ENCODE assay signal across 20 cellular contexts in the genomic region with DNA sequence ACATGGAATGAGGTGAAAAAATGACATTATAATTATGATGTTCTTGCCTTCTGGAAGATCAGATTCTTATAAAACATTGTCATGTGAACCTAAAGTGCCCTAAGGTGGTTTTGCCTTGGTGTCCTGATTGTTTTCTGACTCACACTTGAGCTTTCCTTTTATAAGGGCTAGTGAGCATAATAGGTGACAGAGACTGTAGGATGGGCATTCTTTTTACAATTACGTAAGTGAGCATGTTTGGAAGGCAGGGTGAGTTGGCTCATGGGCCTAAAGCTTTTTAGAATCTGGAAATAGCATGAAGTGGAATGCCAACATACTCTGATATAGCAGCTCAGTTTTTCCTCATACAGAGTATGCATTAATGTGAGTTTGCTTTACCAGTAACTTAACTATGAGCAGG. TPM values are rescaled to one million over a fixed set of nuclear protein-coding genes. Genes with fewer than 3 reads are reported as not detected.
DNase-seq lines count a peak whose midpoint lies in the region; ATAC-seq and TF ChIP-seq lines count a peak whose summit lies in the region.
"Had no signal": no experiment of that assay in that cellular context is flagged by ENCODE, and none has a peak within 500 bp of the region (broad histone marks: within the 10 kb centered on the region; RNA-seq: fewer than 3 reads in every experiment).

No MANE protein-coding gene starts in this region.

- no TSS peak for BruUV-seq in mammary epithelial cell (replicated peaks; lab: Mats Ljungman, UMichigan)

- dilution Hi-C loops in mammary epithelial cell (cut with HindIII; ENCODE audit: low sequenced_read_pairs) = no loop called here

- H3K9ac ChIP-seq in mammary epithelial cell (ENCODE audit: insufficient read depth, low read length) = no peak overlapping the region

- H3K27ac ChIP-seq in mammary epithelial cell (ENCODE audit: insufficient read depth, low read depth, low read length) (no peak overlapping the region), left ventricle myocardium inferior (replicated peaks) (peak overlapping the region; percentile 41)

- no peaks in the 10 kb centered on the region for H3K9me3 ChIP-seq in mammary epithelial cell (replicated peaks; ENCODE audit: insufficient read depth, low read length)
- H3K9me3 ChIP-seq in left ventricle myocardium inferior (replicated peaks) = peaks cover 6% of the 10 kb centered on the region

- WGBS in mammary epithelial cell (ENCODE audit: low coverage, missing lambda C conversion rate) = 25% methylated on average over 1 of the region's 1 CpG

- no peak overlapping the region for H2AFZ ChIP-seq in mammary epithelial cell (ENCODE audit: low read depth, low read length)

- H4K20me1 ChIP-seq in mammary epithelial cell (ENCODE audit: insufficient read depth, low read length) = no peaks in the 10 kb centered on the region

- H3K4me3 ChIP-seq in mammary epithelial cell (replicated peaks in 1 of 3; ENCODE audit: insufficient read depth in 1 of 3, low read depth in 2 of 3, low read length in 3 of 3) = no peak overlapping the region
- no peak overlapping the region for H3K4me3 ChIP-seq in left ventricle myocardium inferior

- CTCF ChIA-PET in mammary epithelial cell (lab: Charles Lee; ENCODE audit: low non-redundant PET) = no interaction called here

- no peak overlapping the region for H3K4me2 ChIP-seq in mammary epithelial cell (ENCODE audit: insufficient read depth, low read depth, low read length)

- ATAC-seq in HG03139 (IDR thresholded peaks at IDR 0.05; ENCODE audit: unreplicated experiment) = no peak
- ATAC-seq: left lobe of liver; stimulated activated naive CD8-positive, alpha-beta T cell treated with anti-CD3 and anti-CD28 coated beads, Interleukin-15, amount 100 ng/mL, for 72 hours had no signal

- H3K4me1 ChIP-seq in mammary epithelial cell (ENCODE audit: insufficient read depth, low read length) (peaks cover 12% of the 10 kb centered on the region), left ventricle myocardium inferior (peaks cover 30% of the 10 kb centered on the region)

- H3K79me2 ChIP-seq in mammary epithelial cell (ENCODE audit: insufficient read depth, low read length) = peaks cover 33% of the 10 kb centered on the region

- intact Hi-C loops in mammary epithelial cell (cut with micrococcal nuclease) (no loop called here), left ventricle myocardium inferior (cut with micrococcal nuclease) (no loop called here)

- TF ChIP-seq CTCF in mammary epithelial cell (conservative IDR thresholded peaks at IDR 0.05 in 1 of 2, IDR thresholded peaks at IDR 0.05 in 1 of 2; ENCODE audit: extremely low read depth in 1 of 2, insufficient read depth in 1 of 2, low read depth in 1 of 2, low read length in 2 of 2) (no peak), left ventricle myocardium inferior (IDR thresholded peaks at IDR 0.05; ENCODE audit: borderline replicate concordance) (no peak)

- no peaks in the 10 kb centered on the region for H3K27me3 ChIP-seq in mammary epithelial cell (ENCODE audit: insufficient read depth, low read length)
- no peaks in the 10 kb centered on the region for H3K27me3 ChIP-seq in left ventricle myocardium inferior (ENCODE audit: low read depth)

- DNase-seq in AG08395 (ENCODE audit: low spot score) (peak; percentile 25), HPDE6-E6E7 (ENCODE audit: extremely low spot score) (peak; percentile 35), mammary epithelial cell (peak; percentile 76), left ventricle myocardium inferior (no peak), NCI-H2227 (lab: John Stamatoyannopoulos, UW; ENCODE audit: unreplicated experiment) (no peak), cortex of kidney (lab: John Stamatoyannopoulos, UW) (no peak), T-helper 9 cell (no peak)
- DNase-seq: activated CD4-positive, alpha-beta T cell treated with anti-CD3 and anti-CD28 coated beads for 48 hours; activated gamma-delta T cell; amygdala; DND-41; endodermal cell; H9; NCI-H1092; NCI-H748 treated with DMSO at 0.1 percent for 48 hours; occipital lobe; stimulated activated CD4-positive, alpha-beta T cell treated with anti-CD3 and anti-CD28 coated beads, Interleukin-2, amount 100 ng/mL, for 24 hours; stimulated activated naive CD8-positive, alpha-beta T cell treated with anti-CD3 and anti-CD28 coated beads, Interleukin-15, amount 100 ng/mL, for 72 hours had no signal

- H3K36me3 ChIP-seq in mammary epithelial cell (ENCODE audit: insufficient read depth, low read length) (peaks cover 4% of the 10 kb centered on the region), left ventricle myocardium inferior (peaks cover 12% of the 10 kb centered on the region)

- in situ Hi-C loops in mammary epithelial cell (cut with MboI; ENCODE audit: low sequenced_read_pairs in 2 of 2) = no loop called here

RNA-seq across cellular contexts. Expression of gene CRYBG3, which starts 41.2 kb away (rescaled TPM):
- total RNA-seq in mammary epithelial cell (10 to 100 TPM; 12.6 to 14.0 TPM), left ventricle myocardium inferior (19.9 TPM)
- polyA plus RNA-seq in mammary epithelial cell = 5.2 TPM
- polyA minus RNA-seq in mammary epithelial cell = 22.5 TPM

Comparison
In these comparisons a context has a peak if more than half of its experiments do, and no peak if none do; other contexts are left out.
1. DNase-seq: peak in AG08395 (single experiment), HPDE6-E6E7 (single experiment) and mammary epithelial cell (single experiment); none in left ventricle myocardium inferior (single experiment), NCI-H2227 (single experiment), cortex of kidney (single experiment) and T-helper 9 cell (single experiment).